Comparison of ENCODE assay signal across 8 cellular contexts in the genomic region with DNA sequence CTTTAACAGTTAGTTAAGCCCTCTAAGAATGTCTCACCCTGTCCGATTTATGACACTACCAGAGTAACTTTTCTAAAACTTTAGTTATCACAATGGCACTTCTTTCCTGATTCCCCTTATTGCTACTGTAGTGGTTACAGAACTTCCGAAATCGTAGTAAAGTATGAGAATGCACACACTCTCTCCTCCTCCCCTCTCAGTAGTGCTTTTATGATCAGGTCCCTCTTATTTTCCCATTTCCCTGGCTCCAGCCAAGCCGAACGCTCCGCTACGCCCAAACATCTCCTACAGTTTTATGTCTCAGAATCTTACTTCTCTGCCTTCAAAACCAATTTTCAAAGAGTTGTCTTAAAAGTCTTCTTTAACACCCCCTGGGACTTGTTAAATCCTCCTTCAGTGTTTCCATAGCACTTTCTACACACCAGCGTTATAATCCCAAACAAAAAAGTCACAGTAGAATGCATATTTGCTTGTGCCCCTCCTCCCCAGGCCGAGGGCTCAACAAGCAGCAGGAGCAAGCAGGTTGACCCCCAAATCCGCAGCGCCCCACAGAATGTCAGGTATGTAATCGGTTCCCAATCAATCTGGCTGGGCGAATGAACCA. TPM values are rescaled to one million over a fixed set of nuclear protein-coding genes. Genes with fewer than 3 reads are reported as not detected.
DNase-seq lines count a peak whose midpoint lies in the region; ATAC-seq and TF ChIP-seq lines count a peak whose summit lies in the region.

No MANE protein-coding gene starts in this region.

- peaks cover 24% of the 10 kb centered on the region for H3K4me1 Mint-ChIP-seq in activated CD4-positive, alpha-beta memory T cell treated with anti-CD3 and anti-CD28 coated beads for 36 hours (ENCODE audit: low read depth)

- H3K27ac Mint-ChIP-seq in activated CD4-positive, alpha-beta memory T cell treated with anti-CD3 and anti-CD28 coated beads for 36 hours: peak overlapping the region; percentile 70

- H3K9me3 Mint-ChIP-seq in activated CD4-positive, alpha-beta memory T cell treated with anti-CD3 and anti-CD28 coated beads for 36 hours: no peaks in the 10 kb centered on the region

- peak overlapping the region; percentile 52 to 90 (median 73) for H3K9ac ChIP-seq in skeletal muscle tissue (ENCODE audit: low read depth in 1 of 3, low read length in 3 of 3)

- CTCF ChIA-PET in activated CD4-positive, alpha-beta memory T cell treated with anti-CD3 and anti-CD28 coated beads for 36 hours (lab: Charles Lee): interaction anchor here (0.7 kb wide), 1 partner anchor 19 kb away, joined by 3 read pairs; no protein-coding TSS in a partner anchor

- peak overlapping the region; percentile 83 for H3K4me3 Mint-ChIP-seq in activated CD4-positive, alpha-beta memory T cell treated with anti-CD3 and anti-CD28 coated beads for 36 hours

- intact Hi-C loops in activated CD4-positive, alpha-beta memory T cell treated with anti-CD3 and anti-CD28 coated beads for 36 hours (cut with micrococcal nuclease): loop anchor here (1.0 to 5.0 kb wide), 5 partner anchors 34 to 1246 kb away; partner anchors contain the start of genes CBR4 and NEK1
- intact Hi-C loops in left ventricle myocardium inferior (cut with micrococcal nuclease): no loop called here

- H3K36me3 Mint-ChIP-seq in activated CD4-positive, alpha-beta memory T cell treated with anti-CD3 and anti-CD28 coated beads for 36 hours: no peaks in the 10 kb centered on the region

- H3K4me3 ChIP-seq in left ventricle myocardium inferior: peak overlapping the region; percentile 84
- H3K4me3 ChIP-seq in skeletal muscle tissue (ENCODE audit: low read length in 3 of 3): peak overlapping the region; percentile 73 to 92 (median 79)

- H3K9me3 ChIP-seq in left ventricle myocardium inferior (replicated peaks) (no peaks in the 10 kb centered on the region), skeletal muscle tissue (ENCODE audit: control insufficient read depth in 3 of 3, low read length in 3 of 3) (no peaks in the 10 kb centered on the region)

- TF ChIP-seq CTCF in 22Rv1 (IDR thresholded peaks at IDR 0.05): no peak
- no peak for TF ChIP-seq CTCF in left ventricle myocardium inferior (IDR thresholded peaks at IDR 0.05; ENCODE audit: borderline replicate concordance)

- POLR2A ChIA-PET in activated CD4-positive, alpha-beta memory T cell treated with anti-CD3 and anti-CD28 coated beads for 36 hours (lab: Charles Lee): interaction anchor here (0.6 kb wide), 1 partner anchor 141 kb away, joined by 3 read pairs; no protein-coding TSS in a partner anchor

- H3K27me3 ChIP-seq in left ventricle myocardium inferior (ENCODE audit: low read depth) (no peaks in the 10 kb centered on the region), skeletal muscle tissue (ENCODE audit: control insufficient read depth in 3 of 3, insufficient read depth in 3 of 3, low read length in 3 of 3) (no peaks in the 10 kb centered on the region)

- peak overlapping the region; percentile 66 for H3K27ac ChIP-seq in 22Rv1
- peak overlapping the region; percentile 77 for H3K27ac ChIP-seq in left ventricle myocardium inferior (replicated peaks)
- peak overlapping the region; percentile 48 for H3K27ac ChIP-seq in skeletal muscle tissue (ENCODE audit: low read depth, low read length)

- DNase-seq in activated CD4-positive, alpha-beta memory T cell treated with anti-CD3 and anti-CD28 coated beads for 36 hours: peak; percentile 18
- DNase-seq in left ventricle myocardium inferior: no peak
- no peak for DNase-seq in NCI-H1930 (lab: John Stamatoyannopoulos, UW)
- no peak for DNase-seq in NCI-H446 (lab: John Stamatoyannopoulos, UW)

- H3K4me1 ChIP-seq in left ventricle myocardium inferior (peaks cover 28% of the 10 kb centered on the region), skeletal muscle tissue (ENCODE audit: control insufficient read depth in 3 of 3, insufficient read depth in 3 of 3, low read length in 3 of 3) (peaks cover 12 to 15% (median 15%) of the 10 kb centered on the region in 3 donors)

- no peaks in the 10 kb centered on the region for H3K27me3 Mint-ChIP-seq in activated CD4-positive, alpha-beta memory T cell treated with anti-CD3 and anti-CD28 coated beads for 36 hours

- peak; percentile 18 for ATAC-seq in GM18868 (IDR thresholded peaks at IDR 0.05; ENCODE audit: unreplicated experiment)
- peak; percentile 25 for ATAC-seq in HG03175 (IDR thresholded peaks at IDR 0.05; ENCODE audit: unreplicated experiment)

- peaks cover 15% of the 10 kb centered on the region for H3K36me3 ChIP-seq in left ventricle myocardium inferior
- peaks cover 0 to 7% (median 3%) of the 10 kb centered on the region in 3 donors for H3K36me3 ChIP-seq in skeletal muscle tissue (ENCODE audit: control insufficient read depth in 3 of 3, insufficient read depth in 3 of 3, low read length in 3 of 3)

RNA-seq across cellular contexts. Expression of gene HPF1, which starts 0.7 kb away (rescaled TPM):
- 10 to 100 TPM; 36.6 to 41.1 TPM for total RNA-seq in activated CD4-positive, alpha-beta memory T cell treated with anti-CD3 and anti-CD28 coated beads for 36 hours
- total RNA-seq in left ventricle myocardium inferior: 18.9 TPM
- total RNA-seq in skeletal muscle tissue: 13.0 TPM
